In genomic region chr3:16247282-16248058, GRCh38 we compare ENCODE assay signal across 8 cellular contexts. TPM values are rescaled to one million over a fixed set of nuclear protein-coding genes. Genes with fewer than 3 reads are reported as not detected.
DNase-seq lines count a peak whose midpoint lies in the region; ATAC-seq and TF ChIP-seq lines count a peak whose summit lies in the region.

No MANE protein-coding gene starts in this region.

- H3K27me3 Mint-ChIP-seq in natural killer cell treated with Interleukin-12 subunit alpha and Interleukin-12 subunit beta and Interleukin-15 and Interleukin-18, amount 100 ng/mL, for 72 hours = peaks cover 0 to 2% of the 10 kb centered on the region in 2 donors
- H3K27me3 Mint-ChIP-seq in stimulated activated memory B cell treated with anti-CD40 and anti-IgM and Interleukin-4, amounts not matched to agents 10 μg/mL and 1 μg/mL and 100 μg/mL, for 72 hours = peaks cover 25% of the 10 kb centered on the region

- H3F3A ChIP-seq in OCI-LY1 (ENCODE audit: insufficient read depth, low read length) = no peaks in the 10 kb centered on the region

- TF ChIP-seq EP300 in esophagus muscularis mucosa (IDR thresholded peaks at IDR 0.05) = no peak

- H3K9me2 ChIP-seq in OCI-LY1 (ENCODE audit: low read depth, low read length) = no peaks in the 10 kb centered on the region

- ATAC-seq in GM21515 (IDR thresholded peaks at IDR 0.05; ENCODE audit: unreplicated experiment) = peak; percentile 66
- ATAC-seq in natural killer cell treated with Interleukin-12 subunit alpha and Interleukin-12 subunit beta and Interleukin-15 and Interleukin-18, amount 100 ng/mL, for 72 hours = peak; percentile 68 to 83
- peak; percentile 90 for ATAC-seq in stimulated activated memory B cell treated with anti-CD40 and anti-IgM and Interleukin-4, amounts not matched to agents 10 μg/mL and 1 μg/mL and 100 μg/mL, for 72 hours

- peak overlapping the region; percentile 54 for H3K4me3 Mint-ChIP-seq in natural killer cell treated with Interleukin-12 subunit alpha and Interleukin-12 subunit beta and Interleukin-15 and Interleukin-18, amount 100 ng/mL, for 72 hours
- peak overlapping the region; percentile 72 for H3K4me3 Mint-ChIP-seq in stimulated activated memory B cell treated with anti-CD40 and anti-IgM and Interleukin-4, amounts not matched to agents 10 μg/mL and 1 μg/mL and 100 μg/mL, for 72 hours

- peak; percentile 59 for DNase-seq in DMS153 treated with DMSO at 0.1 percent for 48 hours (lab: John Stamatoyannopoulos, UW; ENCODE audit: unreplicated experiment)
- DNase-seq in HuH-7 (ENCODE audit: low spot score) = peak; percentile 72
- peak; percentile 68 for DNase-seq in activated T-cell treated with anti-CD3 and anti-CD28 coated beads for 1 hour (ENCODE audit: low read depth)
- no peak for DNase-seq in esophagus muscularis mucosa (ENCODE audit: extremely low spot score)
- DNase-seq in natural killer cell treated with Interleukin-12 subunit alpha and Interleukin-12 subunit beta and Interleukin-15 and Interleukin-18, amount 100 ng/mL, for 72 hours (ENCODE audit: low spot score) = peak; percentile 78

- no peaks in the 10 kb centered on the region for H3K79me2 ChIP-seq in OCI-LY1 (ENCODE audit: insufficient read depth, low read length)

- peaks cover 5% of the 10 kb centered on the region for H3K4me1 ChIP-seq in OCI-LY1 (ENCODE audit: insufficient read depth, low read length, severe bottlenecking)
- peaks cover 7 to 19% (median 9%) of the 10 kb centered on the region in 4 donors for H3K4me1 ChIP-seq in esophagus muscularis mucosa

- no peaks in the 10 kb centered on the region for H3K36me3 Mint-ChIP-seq in natural killer cell treated with Interleukin-12 subunit alpha and Interleukin-12 subunit beta and Interleukin-15 and Interleukin-18, amount 100 ng/mL, for 72 hours
- H3K36me3 Mint-ChIP-seq in stimulated activated memory B cell treated with anti-CD40 and anti-IgM and Interleukin-4, amounts not matched to agents 10 μg/mL and 1 μg/mL and 100 μg/mL, for 72 hours = no peaks in the 10 kb centered on the region

- intact Hi-C loops in esophagus muscularis mucosa (cut with DNase I) = loop anchor here (2.0 to 10.0 kb wide), 3 partner anchors 70 to 613 kb away; no protein-coding TSS in a partner anchor

- H3K36me3 ChIP-seq in OCI-LY1 (ENCODE audit: insufficient read depth, low read length) (no peaks in the 10 kb centered on the region), esophagus muscularis mucosa (no peaks in the 10 kb centered on the region)

- no peaks in the 10 kb centered on the region for H3K9me3 Mint-ChIP-seq in natural killer cell treated with Interleukin-12 subunit alpha and Interleukin-12 subunit beta and Interleukin-15 and Interleukin-18, amount 100 ng/mL, for 72 hours
- H3K9me3 Mint-ChIP-seq in stimulated activated memory B cell treated with anti-CD40 and anti-IgM and Interleukin-4, amounts not matched to agents 10 μg/mL and 1 μg/mL and 100 μg/mL, for 72 hours = no peaks in the 10 kb centered on the region

- H3K27me3 ChIP-seq in OCI-LY1 (ENCODE audit: insufficient read depth, low read length) (no peaks in the 10 kb centered on the region), esophagus muscularis mucosa (no peaks in the 10 kb centered on the region)

- H4K20me1 ChIP-seq in OCI-LY1 (ENCODE audit: insufficient read depth, low read length) = no peaks in the 10 kb centered on the region

- H3K4me3 ChIP-seq in OCI-LY1 (ENCODE audit: low read depth, low read length, poor library complexity, severe bottlenecking) (no peak overlapping the region), esophagus muscularis mucosa (no peak overlapping the region)

- TF ChIP-seq CTCF in OCI-LY1 (IDR thresholded peaks at IDR 0.05; ENCODE audit: low read length) = peak; percentile 96
- peak; percentile 86 to 94 (median 92) for TF ChIP-seq CTCF in esophagus muscularis mucosa (IDR thresholded peaks at IDR 0.05)

- H3K4me1 Mint-ChIP-seq in natural killer cell treated with Interleukin-12 subunit alpha and Interleukin-12 subunit beta and Interleukin-15 and Interleukin-18, amount 100 ng/mL, for 72 hours (ENCODE audit: low read depth in 2 of 2) = peaks cover 10 to 15% of the 10 kb centered on the region in 2 donors
- peaks cover 21% of the 10 kb centered on the region for H3K4me1 Mint-ChIP-seq in stimulated activated memory B cell treated with anti-CD40 and anti-IgM and Interleukin-4, amounts not matched to agents 10 μg/mL and 1 μg/mL and 100 μg/mL, for 72 hours

- H3K4me2 ChIP-seq in OCI-LY1 (ENCODE audit: low read length) = peak overlapping the region; percentile 9; the same call in 1 of the 2 replicates

- H3K9me3 ChIP-seq in OCI-LY1 (ENCODE audit: low read length) = no peaks in the 10 kb centered on the region
- no peaks in the 10 kb centered on the region for H3K9me3 ChIP-seq in esophagus muscularis mucosa

- no peak overlapping the region for H3K9ac ChIP-seq in OCI-LY1 (ENCODE audit: low read length)

- TF ChIP-seq POLR2A in esophagus muscularis mucosa (IDR thresholded peaks at IDR 0.05; ENCODE audit: low read depth) = no peak

- H3K27ac ChIP-seq in OCI-LY1 (ENCODE audit: low read depth, low read length, poor library complexity, severe bottlenecking) (no peak overlapping the region), esophagus muscularis mucosa (replicated peaks in 1 of 4) (no peak overlapping the region)

- no peak overlapping the region for H2AFZ ChIP-seq in OCI-LY1 (ENCODE audit: low read length)

- H3K27ac Mint-ChIP-seq in natural killer cell treated with Interleukin-12 subunit alpha and Interleukin-12 subunit beta and Interleukin-15 and Interleukin-18, amount 100 ng/mL, for 72 hours = no peak overlapping the region
- H3K27ac Mint-ChIP-seq in stimulated activated memory B cell treated with anti-CD40 and anti-IgM and Interleukin-4, amounts not matched to agents 10 μg/mL and 1 μg/mL and 100 μg/mL, for 72 hours = peak overlapping the region; percentile 81

- WGBS in esophagus muscularis mucosa = 33% methylated on average over 17 of the region's 17 CpGs

RNA-seq across cellular contexts. Expression of gene DPH3, which starts 17.3 kb away (rescaled TPM):
- total RNA-seq in esophagus muscularis mucosa = 10 to 100 TPM; 27.2 to 50.7 (median 37.6) TPM
- 10 to 100 TPM; 24.4 to 25.7 TPM for total RNA-seq in natural killer cell treated with Interleukin-12 subunit alpha and Interleukin-12 subunit beta and Interleukin-15 and Interleukin-18, amount 100 ng/mL, for 72 hours

RNA-seq across cellular contexts. Expression of gene OXNAD1, which starts 17.5 kb away (rescaled TPM):
- total RNA-seq in esophagus muscularis mucosa = 10 to 100 TPM in 2 of 4 donors, 1 to 10 TPM in 2; 6.7 to 13.3 (median 10.2) TPM
- 10 to 100 TPM; 16.0 to 31.4 TPM for total RNA-seq in natural killer cell treated with Interleukin-12 subunit alpha and Interleukin-12 subunit beta and Interleukin-15 and Interleukin-18, amount 100 ng/mL, for 72 hours
